ENCODE assay signal across 8 cellular contexts in the genomic region with DNA sequence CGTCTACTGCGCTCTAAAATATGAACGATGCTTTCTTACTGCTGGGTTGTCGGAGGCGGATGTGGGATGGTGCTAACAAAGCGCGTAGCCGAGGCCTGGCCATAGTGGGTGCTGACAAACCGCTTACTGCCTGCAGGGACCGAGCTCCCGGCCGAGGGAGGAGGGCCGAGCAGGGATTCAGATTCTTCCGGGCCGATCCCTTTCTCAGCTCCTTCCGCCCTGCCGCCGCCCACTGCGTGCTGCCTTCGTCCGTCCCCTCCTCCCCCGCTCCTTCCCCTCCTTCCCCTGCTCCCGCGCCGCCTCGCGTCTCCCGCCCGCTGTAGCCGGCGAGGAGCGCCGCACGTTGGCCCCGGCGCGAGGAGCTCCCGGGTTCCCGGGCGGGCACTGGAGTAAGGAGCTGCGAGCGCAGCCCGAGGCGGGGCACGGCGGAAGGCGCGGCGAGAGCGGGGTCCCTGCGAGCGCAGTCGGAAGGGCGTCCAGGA. TPM values are rescaled to one million over a fixed set of nuclear protein-coding genes. Genes with fewer than 3 reads are reported as not detected.
DNase-seq lines count a peak whose midpoint lies in the region; ATAC-seq and TF ChIP-seq lines count a peak whose summit lies in the region.

STK32B (plus strand) TSS at position 271 of the 482 bp plus-strand sequence.

- H3K4me1 ChIP-seq in Karpas-422 (ENCODE audit: low read length): no peaks in the 10 kb centered on the region

- no peak within 1 kb of the TSS for H2AFZ ChIP-seq in Karpas-422 (ENCODE audit: low read length)

- no peaks in the 10 kb centered on the region for H3K36me3 ChIP-seq in Karpas-422 (ENCODE audit: insufficient read depth, low read length)

- H3K27ac ChIP-seq in Karpas-422 (ENCODE audit: low read length): no peak within 1 kb of the TSS

- intact Hi-C loops in activated CD4-positive, alpha-beta memory T cell treated with anti-CD3 and anti-CD28 coated beads for 36 hours (cut with micrococcal nuclease): loop anchor here (2.0 kb wide), 1 partner anchor 762 kb away; no protein-coding TSS in a partner anchor

- DNase-seq in DMS114 treated with DMSO at 0.1 percent for 48 hours (lab: John Stamatoyannopoulos, UW; ENCODE audit: unreplicated experiment) (peak; percentile 69), HS-27A (ENCODE audit: low read depth) (peak; percentile 33), fibroblast of the aortic adventitia (ENCODE audit: low read depth) (peak; percentile 64), NCI-H2171 (lab: John Stamatoyannopoulos, UW) (no peak), Karpas-422 (no peak)
- DNase-seq in activated CD4-positive, alpha-beta memory T cell treated with anti-CD3 and anti-CD28 coated beads for 36 hours: peak; percentile 39
- no peak for DNase-seq in natural killer cell treated with Interleukin-12 subunit alpha and Interleukin-12 subunit beta and Interleukin-15 and Interleukin-18, amount 100 ng/mL, for 72 hours (ENCODE audit: low spot score)

- H3K4me3 Mint-ChIP-seq in activated CD4-positive, alpha-beta memory T cell treated with anti-CD3 and anti-CD28 coated beads for 36 hours: peak within 1 kb of the TSS; percentile 42
- peak within 1 kb of the TSS; percentile 81 for H3K4me3 Mint-ChIP-seq in natural killer cell treated with Interleukin-12 subunit alpha and Interleukin-12 subunit beta and Interleukin-15 and Interleukin-18, amount 100 ng/mL, for 72 hours

- peak; percentile 59 to 79 for ATAC-seq in natural killer cell treated with Interleukin-12 subunit alpha and Interleukin-12 subunit beta and Interleukin-15 and Interleukin-18, amount 100 ng/mL, for 72 hours
- ATAC-seq in GM21367 (IDR thresholded peaks at IDR 0.05; ENCODE audit: unreplicated experiment): no peak

- no peak within 1 kb of the TSS for H3K9ac ChIP-seq in Karpas-422 (ENCODE audit: low read length)

- H4K20me1 ChIP-seq in Karpas-422 (ENCODE audit: insufficient read depth, low read depth, low read length): no peaks in the 10 kb centered on the region

- H3K79me2 ChIP-seq in Karpas-422 (ENCODE audit: low read length): no peaks in the 10 kb centered on the region

- peak within 1 kb of the TSS; percentile 69 for H3K4me3 ChIP-seq in fibroblast of the aortic adventitia (ENCODE audit: low read depth, low read length)
- H3K4me3 ChIP-seq in Karpas-422 (ENCODE audit: low read length): no peak within 1 kb of the TSS

- no peaks in the 10 kb centered on the region for H3K9me3 ChIP-seq in Karpas-422 (ENCODE audit: low read length)

- no peaks in the 10 kb centered on the region for H3K27me3 ChIP-seq in Karpas-422 (ENCODE audit: low read length)

- POLR2A ChIA-PET in activated CD4-positive, alpha-beta memory T cell treated with anti-CD3 and anti-CD28 coated beads for 36 hours (lab: Charles Lee): no interaction called here

- peak; percentile 9 for TF ChIP-seq CTCF in fibroblast of the aortic adventitia (IDR thresholded peaks at IDR 0.05; ENCODE audit: insufficient read depth, low read length)

- CTCF ChIA-PET in activated CD4-positive, alpha-beta memory T cell treated with anti-CD3 and anti-CD28 coated beads for 36 hours (lab: Charles Lee): interaction anchor here (1.2 to 1.4 kb wide), 3 partner anchors 408 to 762 kb away, joined by 3 read pairs; no protein-coding TSS in a partner anchor

- no peaks in the 10 kb centered on the region for H3K9me2 ChIP-seq in Karpas-422 (replicated peaks; ENCODE audit: insufficient read depth, low read length)

- H3K36me3 Mint-ChIP-seq in activated CD4-positive, alpha-beta memory T cell treated with anti-CD3 and anti-CD28 coated beads for 36 hours: no peaks in the 10 kb centered on the region
- no peaks in the 10 kb centered on the region for H3K36me3 Mint-ChIP-seq in natural killer cell treated with Interleukin-12 subunit alpha and Interleukin-12 subunit beta and Interleukin-15 and Interleukin-18, amount 100 ng/mL, for 72 hours

- H3K4me1 Mint-ChIP-seq in activated CD4-positive, alpha-beta memory T cell treated with anti-CD3 and anti-CD28 coated beads for 36 hours (ENCODE audit: low read depth): peaks cover 5% of the 10 kb centered on the region
- peaks cover 5 to 13% of the 10 kb centered on the region in 2 donors for H3K4me1 Mint-ChIP-seq in natural killer cell treated with Interleukin-12 subunit alpha and Interleukin-12 subunit beta and Interleukin-15 and Interleukin-18, amount 100 ng/mL, for 72 hours (ENCODE audit: low read depth in 2 of 2)

- H3K4me2 ChIP-seq in Karpas-422 (ENCODE audit: low read depth, low read length, poor library complexity, severe bottlenecking): no peak within 1 kb of the TSS

- H3K27ac Mint-ChIP-seq in activated CD4-positive, alpha-beta memory T cell treated with anti-CD3 and anti-CD28 coated beads for 36 hours: no peak within 1 kb of the TSS
- no peak within 1 kb of the TSS for H3K27ac Mint-ChIP-seq in natural killer cell treated with Interleukin-12 subunit alpha and Interleukin-12 subunit beta and Interleukin-15 and Interleukin-18, amount 100 ng/mL, for 72 hours

- no peaks in the 10 kb centered on the region for H3K9me3 Mint-ChIP-seq in activated CD4-positive, alpha-beta memory T cell treated with anti-CD3 and anti-CD28 coated beads for 36 hours
- no peaks in the 10 kb centered on the region for H3K9me3 Mint-ChIP-seq in natural killer cell treated with Interleukin-12 subunit alpha and Interleukin-12 subunit beta and Interleukin-15 and Interleukin-18, amount 100 ng/mL, for 72 hours

- H3K27me3 Mint-ChIP-seq in activated CD4-positive, alpha-beta memory T cell treated with anti-CD3 and anti-CD28 coated beads for 36 hours: peaks cover 47% of the 10 kb centered on the region
- peaks cover 33 to 34% of the 10 kb centered on the region in 2 donors for H3K27me3 Mint-ChIP-seq in natural killer cell treated with Interleukin-12 subunit alpha and Interleukin-12 subunit beta and Interleukin-15 and Interleukin-18, amount 100 ng/mL, for 72 hours

RNA-seq across cellular contexts. Expression of gene STK32B, which starts in this region (rescaled TPM):
- total RNA-seq in activated CD4-positive, alpha-beta memory T cell treated with anti-CD3 and anti-CD28 coated beads for 36 hours: not detected
- 4.0 and 5.3 TPM in 2 replicates for total RNA-seq in fibroblast of the aortic adventitia (ENCODE audit: low replicate concordance)
- not detected for total RNA-seq in natural killer cell treated with Interleukin-12 subunit alpha and Interleukin-12 subunit beta and Interleukin-15 and Interleukin-18, amount 100 ng/mL, for 72 hours
- not detected in 2 replicates for total RNA-seq in Karpas-422 (2014; rRNA removed; shearing (Covaris generic); ENCODE audit: low replicate concordance)

Comparison
In these comparisons a context has a peak if more than half of its experiments do, and no peak if none do; other contexts are left out.
1. Peak in DNase-seq in activated CD4-positive, alpha-beta memory T cell treated with anti-CD3 and anti-CD28 coated beads for 36 hours; RNA of the gene not detected or under 1 TPM.
2. Peak in ATAC-seq in natural killer cell treated with Interleukin-12 subunit alpha and Interleukin-12 subunit beta and Interleukin-15 and Interleukin-18, amount 100 ng/mL, for 72 hours; RNA of the gene not detected or under 1 TPM.
3. DNase-seq: peak in DMS114 treated with DMSO at 0.1 percent for 48 hours (single experiment), HS-27A (single experiment) and fibroblast of the aortic adventitia (single experiment); none in natural killer cell treated with Interleukin-12 subunit alpha and Interleukin-12 subunit beta and Interleukin-15 and Interleukin-18, amount 100 ng/mL, for 72 hours (single experiment), NCI-H2171 (single experiment) and Karpas-422 (single experiment).